In genomic region chr4:41204400-41204978, GRCh38 we compare ENCODE assay signal across 1 cellular context.
TF ChIP-seq lines count a peak whose summit lies in the region.

No MANE protein-coding gene starts in this region.

TF ChIP-seq in SK-N-SH, 30 proteins besides CTCF, POLR2A, EP300 and RAD21 (continued from another document):
- TF ChIP-seq SMC3 (IDR thresholded peaks at IDR 0.05; ENCODE audit: low read depth, low read length) = no peak
- TF ChIP-seq TEAD4 (IDR thresholded peaks at IDR 0.05; ENCODE audit: borderline replicate concordance, insufficient read depth) = 0 out of 2 replicates have a peak, but pooled peaks have one; percentile 50
- TF ChIP-seq IRF3 (IDR thresholded peaks at IDR 0.05; ENCODE audit: low read depth, low read length) = no peak
- TF ChIP-seq NRF1 (IDR thresholded peaks at IDR 0.05; ENCODE audit: low read depth, low read length) = no peak
